In the genomic region with DNA sequence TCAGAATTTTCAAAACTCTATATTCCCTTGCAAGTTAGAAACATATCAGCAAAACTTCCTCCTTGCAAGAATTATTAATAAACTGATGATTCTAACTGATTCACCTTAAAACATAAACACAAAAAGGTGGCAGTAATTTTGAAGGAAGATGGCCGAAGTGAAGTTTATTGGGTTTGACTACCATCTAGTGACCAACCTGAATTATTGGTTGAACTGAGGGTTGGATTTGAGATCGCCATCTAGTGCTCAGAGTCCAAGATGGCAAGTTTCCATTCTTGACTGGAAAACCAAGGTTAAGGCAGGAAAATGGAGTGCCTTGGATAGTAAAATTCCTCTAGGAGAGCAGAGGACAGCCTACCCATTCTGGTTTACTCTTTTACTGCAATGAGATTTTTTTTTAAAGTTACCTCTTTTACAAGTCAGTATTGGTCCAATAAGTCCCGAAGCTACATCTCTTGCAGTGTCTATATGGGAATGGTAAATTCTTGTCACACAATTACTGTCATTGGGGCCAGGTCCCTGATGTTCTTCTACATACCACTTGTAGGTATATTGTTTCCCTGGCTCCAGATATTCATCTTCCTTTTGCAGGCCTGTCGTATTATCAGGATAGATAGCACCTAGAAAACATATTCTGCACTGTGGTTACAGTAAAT, we compare ENCODE assay signal across 1 cellular context.
TF ChIP-seq lines count a peak whose summit lies in the region.

No MANE protein-coding gene starts in this region.

TF ChIP-seq in HepG2, 621 proteins besides CTCF, POLR2A, EP300 and RAD21 (continued from another document and continues in another):
- TF ChIP-seq, protein P1, sequence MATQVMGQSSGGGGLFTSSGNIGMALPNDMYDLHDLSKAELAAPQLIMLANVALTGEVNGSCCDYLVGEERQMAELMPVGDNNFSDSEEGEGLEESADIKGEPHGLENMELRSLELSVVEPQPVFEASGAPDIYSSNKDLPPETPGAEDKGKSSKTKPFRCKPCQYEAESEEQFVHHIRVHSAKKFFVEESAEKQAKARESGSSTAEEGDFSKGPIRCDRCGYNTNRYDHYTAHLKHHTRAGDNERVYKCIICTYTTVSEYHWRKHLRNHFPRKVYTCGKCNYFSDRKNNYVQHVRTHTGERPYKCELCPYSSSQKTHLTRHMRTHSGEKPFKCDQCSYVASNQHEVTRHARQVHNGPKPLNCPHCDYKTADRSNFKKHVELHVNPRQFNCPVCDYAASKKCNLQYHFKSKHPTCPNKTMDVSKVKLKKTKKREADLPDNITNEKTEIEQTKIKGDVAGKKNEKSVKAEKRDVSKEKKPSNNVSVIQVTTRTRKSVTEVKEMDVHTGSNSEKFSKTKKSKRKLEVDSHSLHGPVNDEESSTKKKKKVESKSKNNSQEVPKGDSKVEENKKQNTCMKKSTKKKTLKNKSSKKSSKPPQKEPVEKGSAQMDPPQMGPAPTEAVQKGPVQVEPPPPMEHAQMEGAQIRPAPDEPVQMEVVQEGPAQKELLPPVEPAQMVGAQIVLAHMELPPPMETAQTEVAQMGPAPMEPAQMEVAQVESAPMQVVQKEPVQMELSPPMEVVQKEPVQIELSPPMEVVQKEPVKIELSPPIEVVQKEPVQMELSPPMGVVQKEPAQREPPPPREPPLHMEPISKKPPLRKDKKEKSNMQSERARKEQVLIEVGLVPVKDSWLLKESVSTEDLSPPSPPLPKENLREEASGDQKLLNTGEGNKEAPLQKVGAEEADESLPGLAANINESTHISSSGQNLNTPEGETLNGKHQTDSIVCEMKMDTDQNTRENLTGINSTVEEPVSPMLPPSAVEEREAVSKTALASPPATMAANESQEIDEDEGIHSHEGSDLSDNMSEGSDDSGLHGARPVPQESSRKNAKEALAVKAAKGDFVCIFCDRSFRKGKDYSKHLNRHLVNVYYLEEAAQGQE (IDR thresholded peaks at IDR 0.05; ENCODE audit: borderline replicate concordance in 1 of 2, low read depth in 1 of 2, low read length in 2 of 2), result no peak
- TF ChIP-seq, protein P2, sequence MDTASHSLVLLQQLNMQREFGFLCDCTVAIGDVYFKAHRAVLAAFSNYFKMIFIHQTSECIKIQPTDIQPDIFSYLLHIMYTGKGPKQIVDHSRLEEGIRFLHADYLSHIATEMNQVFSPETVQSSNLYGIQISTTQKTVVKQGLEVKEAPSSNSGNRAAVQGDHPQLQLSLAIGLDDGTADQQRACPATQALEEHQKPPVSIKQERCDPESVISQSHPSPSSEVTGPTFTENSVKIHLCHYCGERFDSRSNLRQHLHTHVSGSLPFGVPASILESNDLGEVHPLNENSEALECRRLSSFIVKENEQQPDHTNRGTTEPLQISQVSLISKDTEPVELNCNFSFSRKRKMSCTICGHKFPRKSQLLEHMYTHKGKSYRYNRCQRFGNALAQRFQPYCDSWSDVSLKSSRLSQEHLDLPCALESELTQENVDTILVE (CRISPR knock-in tag; IDR thresholded peaks at IDR 0.05), result peak; percentile 48; the same call in 1 of the 2 replicates
- TF ChIP-seq ZNF709 (CRISPR knock-in tag; IDR thresholded peaks at IDR 0.05) (no peak), ESRRA (CRISPR knock-in tag; IDR thresholded peaks at IDR 0.05; ENCODE audit: low read depth) (no peak), KAT2B (IDR thresholded peaks at IDR 0.05; ENCODE audit: borderline replicate concordance, low read depth, low read length) (no peak), ZFP36 (IDR thresholded peaks at IDR 0.05; ENCODE audit: borderline replicate concordance, low read depth, low read length, partially characterized antibody) (peak; percentile 32), SIN3B (IDR thresholded peaks at IDR 0.05; ENCODE audit: low read length) (peak; percentile 32; the same call in 1 of the 2 replicates), NCOA1 (CRISPR knock-in tag; IDR thresholded peaks at IDR 0.05) (no peak), TSC22D2 (CRISPR knock-in tag; IDR thresholded peaks at IDR 0.05; ENCODE audit: borderline replicate concordance) (0 out of 2 replicates have a peak, but pooled peaks have one; percentile 73), ARNT2 (CRISPR knock-in tag; IDR thresholded peaks at IDR 0.05; ENCODE audit: low read depth) (no peak), SMC3 (IDR thresholded peaks at IDR 0.05; ENCODE audit: low read length) (peak; percentile 100), MIXL1 (CRISPR knock-in tag; IDR thresholded peaks at IDR 0.05) (peak; percentile 83), ZFAT (CRISPR knock-in tag; conservative IDR thresholded peaks at IDR 0.05) (no peak), GATAD2A (CRISPR knock-in tag; IDR thresholded peaks at IDR 0.05) (peak; percentile 66), ZNF781 (CRISPR knock-in tag; IDR thresholded peaks at IDR 0.05; ENCODE audit: borderline replicate concordance, not compliant biosample characterization) (no peak), ZNF207 (IDR thresholded peaks at IDR 0.05; ENCODE audit: borderline replicate concordance) (no peak), HMGA1 (CRISPR knock-in tag; conservative IDR thresholded peaks at IDR 0.05) (no peak), GZF1 (CRISPR knock-in tag; IDR thresholded peaks at IDR 0.05) (no peak), TOPORS (CRISPR knock-in tag; IDR thresholded peaks at IDR 0.05) (no peak), ZSCAN31 (CRISPR knock-in tag; IDR thresholded peaks at IDR 0.05; ENCODE audit: low read depth) (no peak), ZNF253 (CRISPR knock-in tag; IDR thresholded peaks at IDR 0.05; ENCODE audit: borderline replicate concordance) (no peak), ZNF337 (CRISPR knock-in tag; IDR thresholded peaks at IDR 0.05; ENCODE audit: borderline replicate concordance, low read depth) (no peak), FLYWCH1 (CRISPR knock-in tag; IDR thresholded peaks at IDR 0.05) (no peak), ZFP37 (CRISPR knock-in tag; IDR thresholded peaks at IDR 0.05; ENCODE audit: borderline replicate concordance) (no peak)
- TF ChIP-seq, protein P3, sequence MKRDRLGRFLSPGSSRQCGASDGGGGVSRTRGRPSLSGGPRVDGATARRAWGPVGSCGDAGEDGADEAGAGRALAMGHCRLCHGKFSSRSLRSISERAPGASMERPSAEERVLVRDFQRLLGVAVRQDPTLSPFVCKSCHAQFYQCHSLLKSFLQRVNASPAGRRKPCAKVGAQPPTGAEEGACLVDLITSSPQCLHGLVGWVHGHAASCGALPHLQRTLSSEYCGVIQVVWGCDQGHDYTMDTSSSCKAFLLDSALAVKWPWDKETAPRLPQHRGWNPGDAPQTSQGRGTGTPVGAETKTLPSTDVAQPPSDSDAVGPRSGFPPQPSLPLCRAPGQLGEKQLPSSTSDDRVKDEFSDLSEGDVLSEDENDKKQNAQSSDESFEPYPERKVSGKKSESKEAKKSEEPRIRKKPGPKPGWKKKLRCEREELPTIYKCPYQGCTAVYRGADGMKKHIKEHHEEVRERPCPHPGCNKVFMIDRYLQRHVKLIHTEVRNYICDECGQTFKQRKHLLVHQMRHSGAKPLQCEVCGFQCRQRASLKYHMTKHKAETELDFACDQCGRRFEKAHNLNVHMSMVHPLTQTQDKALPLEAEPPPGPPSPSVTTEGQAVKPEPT (CRISPR knock-in tag; IDR thresholded peaks at IDR 0.05; ENCODE audit: low read depth), result no peak
- TF ChIP-seq, protein P4, sequence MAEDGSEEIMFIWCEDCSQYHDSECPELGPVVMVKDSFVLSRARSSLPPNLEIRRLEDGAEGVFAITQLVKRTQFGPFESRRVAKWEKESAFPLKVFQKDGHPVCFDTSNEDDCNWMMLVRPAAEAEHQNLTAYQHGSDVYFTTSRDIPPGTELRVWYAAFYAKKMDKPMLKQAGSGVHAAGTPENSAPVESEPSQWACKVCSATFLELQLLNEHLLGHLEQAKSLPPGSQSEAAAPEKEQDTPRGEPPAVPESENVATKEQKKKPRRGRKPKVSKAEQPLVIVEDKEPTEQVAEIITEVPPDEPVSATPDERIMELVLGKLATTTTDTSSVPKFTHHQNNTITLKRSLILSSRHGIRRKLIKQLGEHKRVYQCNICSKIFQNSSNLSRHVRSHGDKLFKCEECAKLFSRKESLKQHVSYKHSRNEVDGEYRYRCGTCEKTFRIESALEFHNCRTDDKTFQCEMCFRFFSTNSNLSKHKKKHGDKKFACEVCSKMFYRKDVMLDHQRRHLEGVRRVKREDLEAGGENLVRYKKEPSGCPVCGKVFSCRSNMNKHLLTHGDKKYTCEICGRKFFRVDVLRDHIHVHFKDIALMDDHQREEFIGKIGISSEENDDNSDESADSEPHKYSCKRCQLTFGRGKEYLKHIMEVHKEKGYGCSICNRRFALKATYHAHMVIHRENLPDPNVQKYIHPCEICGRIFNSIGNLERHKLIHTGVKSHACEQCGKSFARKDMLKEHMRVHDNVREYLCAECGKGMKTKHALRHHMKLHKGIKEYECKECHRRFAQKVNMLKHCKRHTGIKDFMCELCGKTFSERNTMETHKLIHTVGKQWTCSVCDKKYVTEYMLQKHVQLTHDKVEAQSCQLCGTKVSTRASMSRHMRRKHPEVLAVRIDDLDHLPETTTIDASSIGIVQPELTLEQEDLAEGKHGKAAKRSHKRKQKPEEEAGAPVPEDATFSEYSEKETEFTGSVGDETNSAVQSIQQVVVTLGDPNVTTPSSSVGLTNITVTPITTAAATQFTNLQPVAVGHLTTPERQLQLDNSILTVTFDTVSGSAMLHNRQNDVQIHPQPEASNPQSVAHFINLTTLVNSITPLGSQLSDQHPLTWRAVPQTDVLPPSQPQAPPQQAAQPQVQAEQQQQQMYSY (CRISPR knock-in tag; IDR thresholded peaks at IDR 0.05), result no peak
- TF ChIP-seq, protein P5, sequence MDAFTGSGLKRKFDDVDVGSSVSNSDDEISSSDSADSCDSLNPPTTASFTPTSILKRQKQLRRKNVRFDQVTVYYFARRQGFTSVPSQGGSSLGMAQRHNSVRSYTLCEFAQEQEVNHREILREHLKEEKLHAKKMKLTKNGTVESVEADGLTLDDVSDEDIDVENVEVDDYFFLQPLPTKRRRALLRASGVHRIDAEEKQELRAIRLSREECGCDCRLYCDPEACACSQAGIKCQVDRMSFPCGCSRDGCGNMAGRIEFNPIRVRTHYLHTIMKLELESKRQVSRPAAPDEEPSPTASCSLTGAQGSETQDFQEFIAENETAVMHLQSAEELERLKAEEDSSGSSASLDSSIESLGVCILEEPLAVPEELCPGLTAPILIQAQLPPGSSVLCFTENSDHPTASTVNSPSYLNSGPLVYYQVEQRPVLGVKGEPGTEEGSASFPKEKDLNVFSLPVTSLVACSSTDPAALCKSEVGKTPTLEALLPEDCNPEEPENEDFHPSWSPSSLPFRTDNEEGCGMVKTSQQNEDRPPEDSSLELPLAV (CRISPR knock-in tag; conservative IDR thresholded peaks at IDR 0.05; ENCODE audit: low read depth), result no peak
- TF ChIP-seq, protein P6, sequence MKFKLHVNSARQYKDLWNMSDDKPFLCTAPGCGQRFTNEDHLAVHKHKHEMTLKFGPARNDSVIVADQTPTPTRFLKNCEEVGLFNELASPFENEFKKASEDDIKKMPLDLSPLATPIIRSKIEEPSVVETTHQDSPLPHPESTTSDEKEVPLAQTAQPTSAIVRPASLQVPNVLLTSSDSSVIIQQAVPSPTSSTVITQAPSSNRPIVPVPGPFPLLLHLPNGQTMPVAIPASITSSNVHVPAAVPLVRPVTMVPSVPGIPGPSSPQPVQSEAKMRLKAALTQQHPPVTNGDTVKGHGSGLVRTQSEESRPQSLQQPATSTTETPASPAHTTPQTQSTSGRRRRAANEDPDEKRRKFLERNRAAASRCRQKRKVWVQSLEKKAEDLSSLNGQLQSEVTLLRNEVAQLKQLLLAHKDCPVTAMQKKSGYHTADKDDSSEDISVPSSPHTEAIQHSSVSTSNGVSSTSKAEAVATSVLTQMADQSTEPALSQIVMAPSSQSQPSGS (CRISPR knock-in tag; IDR thresholded peaks at IDR 0.05), result no peak
- TF ChIP-seq, protein P7, sequence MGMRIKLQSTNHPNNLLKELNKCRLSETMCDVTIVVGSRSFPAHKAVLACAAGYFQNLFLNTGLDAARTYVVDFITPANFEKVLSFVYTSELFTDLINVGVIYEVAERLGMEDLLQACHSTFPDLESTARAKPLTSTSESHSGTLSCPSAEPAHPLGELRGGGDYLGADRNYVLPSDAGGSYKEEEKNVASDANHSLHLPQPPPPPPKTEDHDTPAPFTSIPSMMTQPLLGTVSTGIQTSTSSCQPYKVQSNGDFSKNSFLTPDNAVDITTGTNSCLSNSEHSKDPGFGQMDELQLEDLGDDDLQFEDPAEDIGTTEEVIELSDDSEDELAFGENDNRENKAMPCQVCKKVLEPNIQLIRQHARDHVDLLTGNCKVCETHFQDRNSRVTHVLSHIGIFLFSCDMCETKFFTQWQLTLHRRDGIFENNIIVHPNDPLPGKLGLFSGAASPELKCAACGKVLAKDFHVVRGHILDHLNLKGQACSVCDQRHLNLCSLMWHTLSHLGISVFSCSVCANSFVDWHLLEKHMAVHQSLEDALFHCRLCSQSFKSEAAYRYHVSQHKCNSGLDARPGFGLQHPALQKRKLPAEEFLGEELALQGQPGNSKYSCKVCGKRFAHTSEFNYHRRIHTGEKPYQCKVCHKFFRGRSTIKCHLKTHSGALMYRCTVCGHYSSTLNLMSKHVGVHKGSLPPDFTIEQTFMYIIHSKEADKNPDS (CRISPR knock-in tag; IDR thresholded peaks at IDR 0.05), result no peak
- TF ChIP-seq, protein P8, sequence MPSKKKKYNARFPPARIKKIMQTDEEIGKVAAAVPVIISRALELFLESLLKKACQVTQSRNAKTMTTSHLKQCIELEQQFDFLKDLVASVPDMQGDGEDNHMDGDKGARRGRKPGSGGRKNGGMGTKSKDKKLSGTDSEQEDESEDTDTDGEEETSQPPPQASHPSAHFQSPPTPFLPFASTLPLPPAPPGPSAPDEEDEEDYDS (CRISPR knock-in tag; IDR thresholded peaks at IDR 0.05), result peak; percentile 40; the same call in 1 of the 2 replicates
- TF ChIP-seq, protein P9, sequence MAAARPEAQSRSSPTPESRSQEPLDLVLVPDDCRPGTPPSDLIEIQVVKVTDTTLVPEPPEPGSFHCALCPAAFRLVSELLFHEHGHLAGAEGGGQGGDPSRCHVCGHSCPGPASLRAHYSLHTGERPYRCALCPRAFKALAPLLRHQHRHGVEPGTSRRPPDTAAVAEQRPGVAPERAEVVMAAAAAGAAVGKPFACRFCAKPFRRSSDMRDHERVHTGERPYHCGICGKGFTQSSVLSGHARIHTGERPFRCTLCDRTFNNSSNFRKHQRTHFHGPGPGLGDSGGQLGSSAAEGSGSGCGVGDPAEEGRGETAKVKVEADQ (CRISPR knock-in tag; IDR thresholded peaks at IDR 0.05; ENCODE audit: borderline replicate concordance), result 0 out of 2 replicates have a peak, but pooled peaks have one; percentile 35
